Comparison of ENCODE assay signal across 33 cellular contexts in the genomic region with DNA sequence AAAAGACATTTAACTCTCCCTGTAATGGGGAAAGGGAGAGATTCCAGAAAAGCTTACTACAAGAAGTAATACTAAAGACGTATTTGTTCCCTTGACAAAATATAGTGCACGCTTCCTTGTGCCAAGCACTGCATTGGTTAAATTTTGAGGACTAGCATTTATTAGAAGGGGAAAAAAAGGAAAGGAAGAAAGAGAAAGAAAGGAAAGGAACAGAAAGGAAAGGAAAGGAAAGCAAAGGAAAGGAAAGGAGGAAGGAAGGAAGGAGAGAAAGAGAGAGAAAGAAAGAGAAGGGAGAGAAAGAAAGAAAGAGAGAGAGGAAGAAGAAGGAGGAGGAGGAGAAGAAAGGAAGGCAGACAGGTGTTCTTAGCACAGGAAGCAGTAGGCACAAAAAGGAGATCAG.
A peak's percentile ranks its signal among the peaks of the same experiment; 100 is the strongest.
DNase-seq lines count a peak whose midpoint lies in the region; ATAC-seq and TF ChIP-seq lines count a peak whose summit lies in the region.
"Had no signal": no experiment of that assay in that cellular context is flagged by ENCODE, and none has a peak within 500 bp of the region (broad histone marks: within the 10 kb centered on the region; RNA-seq: fewer than 3 reads in every experiment).

No MANE protein-coding gene starts in this region.

- H3K4me1 ChIP-seq in GM23338 (ENCODE audit: insufficient read depth) = no peaks in the 10 kb centered on the region
- no peaks in the 10 kb centered on the region for H3K4me1 ChIP-seq in HEK293 (ENCODE audit: control insufficient read depth, insufficient read depth, low read length)
- H3K4me1 ChIP-seq: A549; BLaER1; BLaER1 treated with 17β-estradiol and CSF1 and Interleukin-3, amounts not matched to agents 10 nM and 100 nM had no signal

- H3K4me1 Mint-ChIP-seq in GM23338 = peaks cover 6% of the 10 kb centered on the region
- peaks cover 17% of the 10 kb centered on the region for H3K4me1 Mint-ChIP-seq in nephron progenitor cell
- H3K4me1 Mint-ChIP-seq: B cell; CD14-positive monocyte; CD4-positive, alpha-beta memory T cell; CD8-positive, alpha-beta memory T cell had no signal

- CTCF ChIA-PET in HEK293 (lab: Yijun Ruan, JAX) = interaction anchor here (0.7 kb wide), 1 partner anchor 449 kb away, joined by 7 read pairs; a partner anchor contains a TSS

- H3K9me3 Mint-ChIP-seq in GM23338 = no peaks in the 10 kb centered on the region
- no peaks in the 10 kb centered on the region for H3K9me3 Mint-ChIP-seq in nephron progenitor cell

- H3K27me3 Mint-ChIP-seq in GM23338 (ENCODE audit: insufficient read depth, low read depth, poor library complexity) (no peaks in the 10 kb centered on the region), nephron progenitor cell (ENCODE audit: low read depth, poor library complexity) (no peaks in the 10 kb centered on the region)
- H3K27me3 Mint-ChIP-seq: B cell; CD4-positive, alpha-beta memory T cell; CD4-positive, alpha-beta T cell; CD4-positive, CD25-positive, alpha-beta regulatory T cell; CD8-positive, alpha-beta memory T cell had no signal

- no peak for DNase-seq in GM23338 (ENCODE audit: low spot score)
- no peak for DNase-seq in nephron progenitor cell
- DNase-seq in stimulated activated CD4-positive, alpha-beta T cell treated with anti-CD3 and anti-CD28 coated beads, Interleukin-2, amount 100 ng/mL, for 24 hours = no peak
- no peak for DNase-seq in NCI-H526 (lab: John Stamatoyannopoulos, UW)
- DNase-seq: 8988T; ACHN; AML-193; BE2C; C1 segment of cervical spinal cord; Caco-2; Calu3; CD4-positive, alpha-beta memory T cell; CD4-positive, alpha-beta T cell; CD4-positive, CD25-positive, alpha-beta regulatory T cell; CD8-positive, alpha-beta memory T cell; CD8-positive, alpha-beta T cell; COR-L47; DMS 273 treated with DMSO at 0.1 percent for 48 hours; DMS153; DMS53; DMS79; DMS79 treated with DMSO at 0.1 percent for 48 hours; DND-41; EL had no signal

- no peak overlapping the region for H3K27ac ChIP-seq in GM23338 (ENCODE audit: low read depth)
- no peak overlapping the region for H3K27ac ChIP-seq in HEK293 (ENCODE audit: extremely low read depth, low read depth, low read length)
- H3K27ac ChIP-seq: 22Rv1; A549; BLaER1; BLaER1 treated with 17β-estradiol and CSF1 and Interleukin-3, amounts not matched to agents 10 nM and 100 nM; C4-2B had no signal

- no peaks in the 10 kb centered on the region for H3K9me2 ChIP-seq in GM23338 (ENCODE audit: insufficient read depth)

- H3K79me2 ChIP-seq in GM23338 (replicated peaks; ENCODE audit: insufficient read depth) = no peaks in the 10 kb centered on the region

- TF ChIP-seq CTCF in GM23338 (conservative IDR thresholded peaks at IDR 0.05; ENCODE audit: low read depth in 2 of 2) = no peak
- TF ChIP-seq CTCF in HEK293 (tag by site-specific recombination; IDR thresholded peaks at IDR 0.05) = no peak
- no peak for TF ChIP-seq CTCF in nephron progenitor cell (IDR thresholded peaks at IDR 0.05)

- no peak overlapping the region for H3K4me3 Mint-ChIP-seq in GM23338
- no peak overlapping the region for H3K4me3 Mint-ChIP-seq in nephron progenitor cell
- H3K4me3 Mint-ChIP-seq: B cell; CD14-positive monocyte; CD4-positive, alpha-beta memory T cell; CD4-positive, alpha-beta T cell; CD4-positive, CD25-positive, alpha-beta regulatory T cell; CD8-positive, alpha-beta memory T cell; CD8-positive, alpha-beta T cell had no signal

- H3K4me3 ChIP-seq in GM23338 (no peak overlapping the region), HEK293 (ENCODE audit: low read depth, low read length) (no peak overlapping the region)
- H3K4me3 ChIP-seq: A549; BLaER1; BLaER1 treated with 17β-estradiol and CSF1 and Interleukin-3, amounts not matched to agents 10 nM and 100 nM had no signal

- H2AFZ ChIP-seq in GM23338 = 0 out of 2 replicates have a peak overlapping the region, but pooled peaks have one; percentile 60

- H3K36me3 ChIP-seq in GM23338 (ENCODE audit: insufficient read depth) (no peaks in the 10 kb centered on the region), HEK293 (ENCODE audit: control insufficient read depth in 2 of 2, insufficient read depth in 1 of 2, low read length in 2 of 2) (no peaks in the 10 kb centered on the region)
- H3K36me3 ChIP-seq: BE2C; BLaER1; BLaER1 treated with 17β-estradiol and CSF1 and Interleukin-3, amounts not matched to agents 10 nM and 100 nM had no signal

- no peak overlapping the region for H3K4me2 ChIP-seq in GM23338
- H3K4me2 ChIP-seq: A549; BLaER1; BLaER1 treated with 17β-estradiol and CSF1 and Interleukin-3, amounts not matched to agents 10 nM and 100 nM had no signal

- POLR2A ChIA-PET in HEK293 (lab: Yijun Ruan, JAX) = no interaction called here

- H3F3A ChIP-seq in GM23338 (replicated peaks; ENCODE audit: low read depth) = no peaks in the 10 kb centered on the region

- ATAC-seq in GM23338 = no peak
- no peak for ATAC-seq in GM21529 (IDR thresholded peaks at IDR 0.05; ENCODE audit: unreplicated experiment)
- ATAC-seq: A549; CD8-positive, alpha-beta T cell had no signal

- no peak overlapping the region for H3K27ac Mint-ChIP-seq in GM23338
- peak overlapping the region; percentile 23 for H3K27ac Mint-ChIP-seq in nephron progenitor cell
- H3K27ac Mint-ChIP-seq: B cell; CD14-positive monocyte; CD4-positive, alpha-beta T cell; CD4-positive, CD25-positive, alpha-beta regulatory T cell; CD8-positive, alpha-beta memory T cell; CD8-positive, alpha-beta T cell had no signal

- H4K20me1 ChIP-seq in GM23338 (replicated peaks; ENCODE audit: insufficient read depth) = no peaks in the 10 kb centered on the region
- H4K20me1 ChIP-seq: BLaER1; BLaER1 treated with 17β-estradiol and CSF1 and Interleukin-3, amounts not matched to agents 10 nM and 100 nM had no signal

- no peaks in the 10 kb centered on the region for H3K27me3 ChIP-seq in GM23338 (ENCODE audit: insufficient read depth)
- H3K27me3 ChIP-seq: BE2C; BLaER1; BLaER1 treated with 17β-estradiol and CSF1 and Interleukin-3, amounts not matched to agents 10 nM and 100 nM had no signal

- no peaks in the 10 kb centered on the region for H3K9me3 ChIP-seq in HEK293 (ENCODE audit: control insufficient read depth, insufficient read depth, low read depth, low read length)
- H3K9me3 ChIP-seq: A549; BE2C; BLaER1; BLaER1 treated with 17β-estradiol and CSF1 and Interleukin-3, amounts not matched to agents 10 nM and 100 nM; Caco-2 had no signal

- no peaks in the 10 kb centered on the region for H3K36me3 Mint-ChIP-seq in GM23338 (ENCODE audit: low read depth)
- H3K36me3 Mint-ChIP-seq in nephron progenitor cell (ENCODE audit: low read depth) = no peaks in the 10 kb centered on the region
- H3K36me3 Mint-ChIP-seq: CD14-positive monocyte; CD4-positive, alpha-beta memory T cell; CD4-positive, CD25-positive, alpha-beta regulatory T cell; CD8-positive, alpha-beta memory T cell; CD8-positive, alpha-beta T cell had no signal

TF ChIP-seq in GM23338, 12 proteins besides CTCF, POLR2A, EP300 and RAD21 (continues in another document):
- no peak for TF ChIP-seq POLR2AphosphoS5 (IDR thresholded peaks at IDR 0.05; ENCODE audit: low read depth)

TF ChIP-seq in HEK293, 187 proteins besides CTCF, POLR2A, EP300 and RAD21:
- TF ChIP-seq ZNF670 (tag by site-specific recombination; IDR thresholded peaks at IDR 0.05; ENCODE audit: low read depth) (no peak), PRDM1 (tag by site-specific recombination; IDR thresholded peaks at IDR 0.05) (peak; percentile 91), HOXD13 (CRISPR knock-in tag; IDR thresholded peaks at IDR 0.05; ENCODE audit: borderline replicate concordance) (no peak), ZNF544 (tag by site-specific recombination; IDR thresholded peaks at IDR 0.05) (no peak), ZNF623 (tag by site-specific recombination; IDR thresholded peaks at IDR 0.05) (no peak)
